In the genomic region with DNA sequence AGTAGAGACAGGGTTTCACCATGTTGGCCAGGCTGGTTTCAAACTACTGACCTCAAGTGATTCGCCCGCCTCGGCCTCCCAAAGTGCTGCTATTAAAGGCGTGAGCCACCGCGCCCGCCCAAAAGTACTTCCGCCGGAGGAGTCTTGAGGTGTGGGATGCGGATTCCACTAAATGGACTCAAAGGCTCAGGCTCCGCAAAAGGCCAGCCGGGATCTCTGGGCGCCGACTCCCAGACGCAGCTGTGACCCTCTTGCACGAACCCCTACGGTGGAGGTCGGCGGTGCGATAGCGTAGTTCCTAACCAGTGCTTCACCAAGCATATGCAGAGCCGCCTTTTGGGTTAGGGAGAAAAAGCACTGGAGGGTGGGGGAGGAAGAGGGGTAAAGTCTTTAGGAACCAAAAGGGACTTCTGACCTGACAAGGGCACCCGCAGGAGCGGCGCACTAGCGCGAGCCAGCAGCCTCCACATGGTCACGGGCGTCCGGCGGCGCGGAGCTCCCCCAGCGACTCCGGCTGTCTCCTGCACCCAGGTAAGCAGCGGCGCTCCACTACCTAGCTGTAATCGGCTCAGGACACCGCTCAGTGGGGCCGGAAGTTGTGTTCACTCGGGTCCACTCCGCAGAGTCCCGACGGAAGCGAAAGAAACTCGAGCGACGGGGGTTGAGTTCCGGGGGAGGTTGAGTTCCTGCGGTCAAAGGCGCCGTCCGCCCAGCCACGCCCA, we compare ENCODE assay signal across 1 cellular context.
TF ChIP-seq lines count a peak whose summit lies in the region.

A gene (minus strand): TSS at position 590 of the 722 bp plus-strand sequence. CDS start 120 bp downstream, at position 470.

TF ChIP-seq in HepG2, 621 proteins besides CTCF, POLR2A, EP300 and RAD21 (continued from another document and continues in another):
- TF ChIP-seq, protein P1, sequence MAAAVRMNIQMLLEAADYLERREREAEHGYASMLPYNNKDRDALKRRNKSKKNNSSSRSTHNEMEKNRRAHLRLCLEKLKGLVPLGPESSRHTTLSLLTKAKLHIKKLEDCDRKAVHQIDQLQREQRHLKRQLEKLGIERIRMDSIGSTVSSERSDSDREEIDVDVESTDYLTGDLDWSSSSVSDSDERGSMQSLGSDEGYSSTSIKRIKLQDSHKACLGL (CRISPR knock-in tag; IDR thresholded peaks at IDR 0.05) = peak; percentile 54; the same call in 1 of the 2 replicates
- TF ChIP-seq ZMYM3 (CRISPR knock-in tag; IDR thresholded peaks at IDR 0.05) = peak; percentile 50
- no peak for TF ChIP-seq ZNF530 (CRISPR knock-in tag; IDR thresholded peaks at IDR 0.05; ENCODE audit: low read depth)
- TF ChIP-seq ZNF788 (CRISPR knock-in tag; IDR thresholded peaks at IDR 0.05; ENCODE audit: borderline replicate concordance) = peak; percentile 76; the same call in 1 of the 2 replicates
- TF ChIP-seq CBFB (CRISPR knock-in tag; IDR thresholded peaks at IDR 0.05) = peak; percentile 90
- no peak for TF ChIP-seq MATR3 (CRISPR knock-in tag; IDR thresholded peaks at IDR 0.05)
- no peak for TF ChIP-seq ZMYM2 (CRISPR knock-in tag; IDR thresholded peaks at IDR 0.05)
- TF ChIP-seq KAT8 (CRISPR knock-in tag; IDR thresholded peaks at IDR 0.05) = peak; percentile 98
- TF ChIP-seq, protein P2, sequence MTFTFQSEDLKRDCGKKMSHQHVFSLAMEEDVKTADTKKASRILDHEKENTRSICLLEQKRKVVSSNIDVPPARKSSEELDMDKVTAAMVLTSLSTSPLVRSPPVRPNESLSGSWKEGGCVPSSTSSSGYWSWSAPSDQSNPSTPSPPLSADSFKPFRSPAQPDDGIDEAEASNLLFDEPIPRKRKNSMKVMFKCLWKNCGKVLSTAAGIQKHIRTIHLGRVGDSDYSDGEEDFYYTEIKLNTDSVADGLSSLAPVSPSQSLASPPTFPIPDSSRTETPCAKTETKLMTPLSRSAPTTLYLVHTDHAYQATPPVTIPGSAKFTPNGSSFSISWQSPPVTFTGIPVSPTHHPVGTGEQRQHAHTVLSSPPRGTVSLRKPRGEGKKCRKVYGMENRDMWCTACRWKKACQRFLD (CRISPR knock-in tag; IDR thresholded peaks at IDR 0.05; ENCODE audit: borderline replicate concordance) = no peak
- no peak for TF ChIP-seq ZNF510 (CRISPR knock-in tag; IDR thresholded peaks at IDR 0.05; ENCODE audit: low read depth)
- no peak for TF ChIP-seq CHCHD3 (CRISPR knock-in tag; IDR thresholded peaks at IDR 0.05)
- TF ChIP-seq RBAK (CRISPR knock-in tag; IDR thresholded peaks at IDR 0.05) = no peak
- TF ChIP-seq ELF4 (CRISPR knock-in tag; IDR thresholded peaks at IDR 0.05; ENCODE audit: borderline replicate concordance) = no peak
- TF ChIP-seq, protein P3, sequence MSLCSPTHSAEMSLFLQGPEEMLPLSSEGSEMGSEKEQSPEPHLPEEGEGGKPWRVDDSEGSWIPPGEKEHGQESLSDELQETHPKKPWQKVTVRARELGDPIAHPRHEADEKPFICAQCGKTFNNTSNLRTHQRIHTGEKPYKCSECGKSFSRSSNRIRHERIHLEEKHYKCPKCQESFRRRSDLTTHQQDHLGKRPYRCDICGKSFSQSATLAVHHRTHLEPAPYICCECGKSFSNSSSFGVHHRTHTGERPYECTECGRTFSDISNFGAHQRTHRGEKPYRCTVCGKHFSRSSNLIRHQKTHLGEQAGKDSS (CRISPR knock-in tag; IDR thresholded peaks at IDR 0.05; ENCODE audit: borderline replicate concordance, low read depth) = peak; percentile 79; the same call in 1 of the 2 replicates
- peak; percentile 92; the same call in 1 of the 2 replicates for TF ChIP-seq ZNF350 (CRISPR knock-in tag; IDR thresholded peaks at IDR 0.05; ENCODE audit: borderline replicate concordance, low read depth)
- TF ChIP-seq HMGA1 (CRISPR knock-in tag; conservative IDR thresholded peaks at IDR 0.05) = no peak
- TF ChIP-seq BRD4 (CRISPR knock-in tag; IDR thresholded peaks at IDR 0.05) = no peak
- no peak for TF ChIP-seq ZBTB42 (CRISPR knock-in tag; IDR thresholded peaks at IDR 0.05)
- TF ChIP-seq, protein P4, sequence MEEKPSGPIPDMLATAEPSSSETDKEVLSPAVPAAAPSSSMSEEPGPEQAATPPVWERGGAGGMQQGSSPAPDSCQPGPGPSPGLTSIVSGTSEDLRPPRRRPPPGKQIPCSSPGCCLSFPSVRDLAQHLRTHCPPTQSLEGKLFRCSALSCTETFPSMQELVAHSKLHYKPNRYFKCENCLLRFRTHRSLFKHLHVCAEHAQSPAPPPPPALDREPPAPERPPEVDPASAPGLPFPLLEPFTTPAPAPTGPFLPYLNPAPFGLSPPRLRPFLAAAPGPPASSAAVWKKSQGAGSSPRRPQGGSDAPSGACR (CRISPR knock-in tag; IDR thresholded peaks at IDR 0.05) = no peak
- TF ChIP-seq REL (CRISPR knock-in tag; conservative IDR thresholded peaks at IDR 0.05) = no peak
- TF ChIP-seq, protein P5, sequence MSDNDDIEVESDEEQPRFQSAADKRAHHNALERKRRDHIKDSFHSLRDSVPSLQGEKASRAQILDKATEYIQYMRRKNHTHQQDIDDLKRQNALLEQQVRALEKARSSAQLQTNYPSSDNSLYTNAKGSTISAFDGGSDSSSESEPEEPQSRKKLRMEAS (IDR thresholded peaks at IDR 0.05) = peak; percentile 88
- no peak for TF ChIP-seq ZNF496 (CRISPR knock-in tag; IDR thresholded peaks at IDR 0.05; ENCODE audit: insufficient replicate concordance)
- no peak for TF ChIP-seq SRSF9 (IDR thresholded peaks at IDR 0.05; ENCODE audit: borderline replicate concordance, insufficient read depth, low read depth, low read length, poor library complexity, severe bottlenecking)
- TF ChIP-seq NCOA1 (CRISPR knock-in tag; IDR thresholded peaks at IDR 0.05) = no peak; the same call in 1 of the 2 replicates
- TF ChIP-seq FOXA3 (CRISPR knock-in tag; IDR thresholded peaks at IDR 0.05) = peak; percentile 63
- TF ChIP-seq, protein P6, sequence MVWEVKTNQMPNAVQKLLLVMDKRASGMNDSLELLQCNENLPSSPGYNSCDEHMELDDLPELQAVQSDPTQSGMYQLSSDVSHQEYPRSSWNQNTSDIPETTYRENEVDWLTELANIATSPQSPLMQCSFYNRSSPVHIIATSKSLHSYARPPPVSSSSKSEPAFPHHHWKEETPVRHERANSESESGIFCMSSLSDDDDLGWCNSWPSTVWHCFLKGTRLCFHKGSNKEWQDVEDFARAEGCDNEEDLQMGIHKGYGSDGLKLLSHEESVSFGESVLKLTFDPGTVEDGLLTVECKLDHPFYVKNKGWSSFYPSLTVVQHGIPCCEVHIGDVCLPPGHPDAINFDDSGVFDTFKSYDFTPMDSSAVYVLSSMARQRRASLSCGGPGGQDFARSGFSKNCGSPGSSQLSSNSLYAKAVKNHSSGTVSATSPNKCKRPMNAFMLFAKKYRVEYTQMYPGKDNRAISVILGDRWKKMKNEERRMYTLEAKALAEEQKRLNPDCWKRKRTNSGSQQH (CRISPR knock-in tag; IDR thresholded peaks at IDR 0.05; ENCODE audit: low read depth) = peak; percentile 57; the same call in 1 of the 2 replicates
- TF ChIP-seq IKZF1 (IDR thresholded peaks at IDR 0.05) = no peak
- TF ChIP-seq ATRX (CRISPR knock-in tag; IDR thresholded peaks at IDR 0.05; ENCODE audit: borderline replicate concordance) = no peak
- TF ChIP-seq, protein P7, sequence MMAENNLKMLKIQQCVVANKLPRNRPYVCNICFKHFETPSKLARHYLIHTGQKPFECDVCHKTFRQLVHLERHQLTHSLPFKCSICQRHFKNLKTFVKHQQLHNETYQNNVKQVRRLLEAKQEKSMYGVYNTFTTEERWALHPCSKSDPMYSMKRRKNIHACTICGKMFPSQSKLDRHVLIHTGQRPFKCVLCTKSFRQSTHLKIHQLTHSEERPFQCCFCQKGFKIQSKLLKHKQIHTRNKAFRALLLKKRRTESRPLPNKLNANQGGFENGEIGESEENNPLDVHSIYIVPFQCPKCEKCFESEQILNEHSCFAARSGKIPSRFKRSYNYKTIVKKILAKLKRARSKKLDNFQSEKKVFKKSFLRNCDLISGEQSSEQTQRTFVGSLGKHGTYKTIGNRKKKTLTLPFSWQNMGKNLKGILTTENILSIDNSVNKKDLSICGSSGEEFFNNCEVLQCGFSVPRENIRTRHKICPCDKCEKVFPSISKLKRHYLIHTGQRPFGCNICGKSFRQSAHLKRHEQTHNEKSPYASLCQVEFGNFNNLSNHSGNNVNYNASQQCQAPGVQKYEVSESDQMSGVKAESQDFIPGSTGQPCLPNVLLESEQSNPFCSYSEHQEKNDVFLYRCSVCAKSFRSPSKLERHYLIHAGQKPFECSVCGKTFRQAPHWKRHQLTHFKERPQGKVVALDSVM (CRISPR knock-in tag; IDR thresholded peaks at IDR 0.05) = peak; percentile 64
- peak; percentile 25; the same call in 1 of the 2 replicates for TF ChIP-seq ZNF12 (CRISPR knock-in tag; IDR thresholded peaks at IDR 0.05)
- TF ChIP-seq HMG20A (CRISPR knock-in tag; IDR thresholded peaks at IDR 0.05; ENCODE audit: borderline replicate concordance) = no peak
- no peak for TF ChIP-seq ZNF562 (CRISPR knock-in tag; IDR thresholded peaks at IDR 0.05; ENCODE audit: borderline replicate concordance)
- TF ChIP-seq RBM22 (optimal IDR thresholded peaks at IDR 0.05; ENCODE audit: low read length) = no peak
- no peak for TF ChIP-seq U2AF2 (IDR thresholded peaks at IDR 0.05; ENCODE audit: low read depth, low read length)
- TF ChIP-seq RFX3 (CRISPR knock-in tag; IDR thresholded peaks at IDR 0.05) = 0 out of 2 replicates have a peak, but pooled peaks have one; percentile 34
- TF ChIP-seq, protein P8, sequence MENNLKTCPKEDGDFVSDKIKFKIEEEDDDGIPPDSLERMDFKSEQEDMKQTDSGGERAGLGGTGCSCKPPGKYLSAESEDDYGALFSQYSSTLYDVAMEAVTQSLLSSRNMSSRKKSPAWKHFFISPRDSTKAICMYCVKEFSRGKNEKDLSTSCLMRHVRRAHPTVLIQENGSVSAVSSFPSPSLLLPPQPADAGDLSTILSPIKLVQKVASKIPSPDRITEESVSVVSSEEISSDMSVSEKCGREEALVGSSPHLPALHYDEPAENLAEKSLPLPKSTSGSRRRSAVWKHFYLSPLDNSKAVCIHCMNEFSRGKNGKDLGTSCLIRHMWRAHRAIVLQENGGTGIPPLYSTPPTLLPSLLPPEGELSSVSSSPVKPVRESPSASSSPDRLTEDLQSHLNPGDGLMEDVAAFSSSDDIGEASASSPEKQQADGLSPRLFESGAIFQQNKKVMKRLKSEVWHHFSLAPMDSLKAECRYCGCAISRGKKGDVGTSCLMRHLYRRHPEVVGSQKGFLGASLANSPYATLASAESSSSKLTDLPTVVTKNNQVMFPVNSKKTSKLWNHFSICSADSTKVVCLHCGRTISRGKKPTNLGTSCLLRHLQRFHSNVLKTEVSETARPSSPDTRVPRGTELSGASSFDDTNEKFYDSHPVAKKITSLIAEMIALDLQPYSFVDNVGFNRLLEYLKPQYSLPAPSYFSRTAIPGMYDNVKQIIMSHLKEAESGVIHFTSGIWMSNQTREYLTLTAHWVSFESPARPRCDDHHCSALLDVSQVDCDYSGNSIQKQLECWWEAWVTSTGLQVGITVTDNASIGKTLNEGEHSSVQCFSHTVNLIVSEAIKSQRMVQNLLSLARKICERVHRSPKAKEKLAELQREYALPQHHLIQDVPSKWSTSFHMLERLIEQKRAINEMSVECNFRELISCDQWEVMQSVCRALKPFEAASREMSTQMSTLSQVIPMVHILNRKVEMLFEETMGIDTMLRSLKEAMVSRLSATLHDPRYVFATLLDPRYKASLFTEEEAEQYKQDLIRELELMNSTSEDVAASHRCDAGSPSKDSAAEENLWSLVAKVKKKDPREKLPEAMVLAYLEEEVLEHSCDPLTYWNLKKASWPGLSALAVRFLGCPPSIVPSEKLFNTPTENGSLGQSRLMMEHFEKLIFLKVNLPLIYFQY (CRISPR knock-in tag; IDR thresholded peaks at IDR 0.05; ENCODE audit: borderline replicate concordance) = peak; percentile 53; the same call in 1 of the 2 replicates
- TF ChIP-seq SYNCRIP (IDR thresholded peaks at IDR 0.05; ENCODE audit: insufficient read depth, low read depth, low read length) = no peak
- TF ChIP-seq, protein P9, sequence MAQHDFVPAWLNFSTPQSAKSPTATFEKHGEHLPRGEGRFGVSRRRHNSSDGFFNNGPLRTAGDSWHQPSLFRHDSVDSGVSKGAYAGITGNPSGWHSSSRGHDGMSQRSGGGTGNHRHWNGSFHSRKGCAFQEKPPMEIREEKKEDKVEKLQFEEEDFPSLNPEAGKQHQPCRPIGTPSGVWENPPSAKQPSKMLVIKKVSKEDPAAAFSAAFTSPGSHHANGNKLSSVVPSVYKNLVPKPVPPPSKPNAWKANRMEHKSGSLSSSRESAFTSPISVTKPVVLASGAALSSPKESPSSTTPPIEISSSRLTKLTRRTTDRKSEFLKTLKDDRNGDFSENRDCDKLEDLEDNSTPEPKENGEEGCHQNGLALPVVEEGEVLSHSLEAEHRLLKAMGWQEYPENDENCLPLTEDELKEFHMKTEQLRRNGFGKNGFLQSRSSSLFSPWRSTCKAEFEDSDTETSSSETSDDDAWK (CRISPR knock-in tag; IDR thresholded peaks at IDR 0.05) = no peak
- TF ChIP-seq FOXA1 (IDR thresholded peaks at IDR 0.05) = no peak
- TF ChIP-seq FOXA1 (CRISPR knock-in tag; IDR thresholded peaks at IDR 0.05) = peak; percentile 42
- 0 out of 2 replicates have a peak, but pooled peaks have one; percentile 11 for TF ChIP-seq ZNF121 (CRISPR knock-in tag; IDR thresholded peaks at IDR 0.05)
- no peak for TF ChIP-seq SMARCC2 (IDR thresholded peaks at IDR 0.05)
- TF ChIP-seq ZNF850 (CRISPR knock-in tag; conservative IDR thresholded peaks at IDR 0.05) = no peak
- 0 out of 2 replicates have a peak, but pooled peaks have one; percentile 49 for TF ChIP-seq ZSCAN31 (CRISPR knock-in tag; IDR thresholded peaks at IDR 0.05; ENCODE audit: low read depth)
